Comparison of ENCODE assay signal across 19 cellular contexts in the genomic region with DNA sequence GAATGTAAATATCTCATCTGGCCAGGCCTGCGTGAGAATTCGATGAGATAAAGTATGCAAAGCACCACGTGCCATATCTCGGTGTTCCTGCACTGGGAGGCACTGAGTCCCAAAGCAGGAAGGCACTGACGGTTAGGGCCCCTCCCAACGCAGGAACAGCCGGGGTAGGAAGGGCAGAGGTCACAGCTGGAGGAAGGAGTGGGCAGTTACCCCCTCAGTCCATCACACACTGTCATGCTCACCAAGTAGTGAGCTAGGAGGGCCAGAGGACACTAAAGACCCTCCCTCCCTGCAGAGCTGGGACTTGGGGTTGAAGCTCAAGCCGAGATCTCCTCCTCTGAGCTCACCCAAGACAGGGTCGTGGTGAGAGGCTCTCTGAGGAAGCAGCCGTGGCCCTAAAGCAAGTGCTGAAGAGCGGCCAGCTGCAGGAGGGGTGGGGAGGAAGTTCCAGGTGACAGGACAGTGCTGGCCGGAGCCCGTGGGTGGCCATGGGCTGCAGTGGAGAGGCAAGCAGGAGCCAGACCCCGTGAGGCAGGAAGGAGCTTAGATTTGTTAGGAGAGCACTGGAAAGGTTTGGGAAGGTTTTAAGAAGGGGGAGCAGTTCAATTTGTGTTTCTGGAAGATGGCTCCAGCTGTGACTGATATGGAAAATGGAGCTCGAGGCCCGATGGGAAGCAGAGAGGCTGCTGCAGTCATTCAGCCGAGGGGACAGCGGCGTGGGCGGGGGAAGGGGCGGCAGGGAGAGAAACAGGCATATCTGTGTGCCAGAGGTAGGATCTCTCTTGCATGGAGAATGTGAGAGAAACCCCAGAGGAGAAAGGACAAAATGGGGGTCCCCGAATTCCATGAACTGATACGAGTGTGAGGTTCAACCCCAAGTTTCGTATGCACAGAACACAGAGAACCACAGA. TPM values are rescaled to one million over a fixed set of nuclear protein-coding genes. Genes with fewer than 3 reads are reported as not detected.
DNase-seq lines count a peak whose midpoint lies in the region; ATAC-seq, FAIRE-seq and TF ChIP-seq lines count a peak whose summit lies in the region.
"Had no signal": no experiment of that assay in that cellular context is flagged by ENCODE, and none has a peak within 500 bp of the region (broad histone marks: within the 10 kb centered on the region; RNA-seq: fewer than 3 reads in every experiment).

No MANE protein-coding gene starts in this region.

- no peak overlapping the region for H3K27ac Mint-ChIP-seq in chondrocyte (ENCODE audit: unreplicated experiment)
- H3K27ac Mint-ChIP-seq in activated T-helper 2 cell treated with anti-CD3 and anti-CD28 coated beads, Interferon-gamma antibody, Interleukin-2, Interleukin-4, amounts not matched to agents 10 μg/mL and 5 μg/mL and 100 μg/mL, durations not matched to agents 14 hours and 24 hours and 36 hours = no peak overlapping the region
- H3K27ac Mint-ChIP-seq: activated CD4-positive, alpha-beta T cell treated with anti-CD3 and anti-CD28 coated beads, Interleukin-2, amount 10 ng/mL, durations not matched to agents 24 days and 14 days; activated naive CD8-positive, alpha-beta T cell treated with anti-CD3 and anti-CD28 coated beads, Interleukin-2, amount 10 ng/mL, durations not matched to agents 7 days and 5 days; T-helper 2 cell treated with Interferon-gamma antibody and Interleukin-4, amounts not matched to agents 5 μg/mL and 100 μg/mL, for 36 hours had no signal

- ATAC-seq in GM21786 (IDR thresholded peaks at IDR 0.05; ENCODE audit: unreplicated experiment) = no peak

- no peaks in the 10 kb centered on the region for H3K27me3 ChIP-seq in sigmoid colon

- peaks cover 6% of the 10 kb centered on the region for H3K9me3 Mint-ChIP-seq in chondrocyte (ENCODE audit: low read depth)
- H3K9me3 Mint-ChIP-seq in activated T-helper 2 cell treated with anti-CD3 and anti-CD28 coated beads, Interferon-gamma antibody, Interleukin-2, Interleukin-4, amounts not matched to agents 10 μg/mL and 5 μg/mL and 100 μg/mL, durations not matched to agents 14 hours and 24 hours and 36 hours = peaks cover 26% of the 10 kb centered on the region

- 65 to 76% methylated on average over 24 of the region's 24 CpGs for WGBS in sigmoid colon, 2 donors

- no peak overlapping the region for H3K4me3 Mint-ChIP-seq in chondrocyte (ENCODE audit: unreplicated experiment)
- no peak overlapping the region for H3K4me3 Mint-ChIP-seq in activated T-helper 2 cell treated with anti-CD3 and anti-CD28 coated beads, Interferon-gamma antibody, Interleukin-2, Interleukin-4, amounts not matched to agents 10 μg/mL and 5 μg/mL and 100 μg/mL, durations not matched to agents 14 hours and 24 hours and 36 hours (ENCODE audit: low read depth)
- H3K4me3 Mint-ChIP-seq: activated CD4-positive, alpha-beta T cell treated with anti-CD3 and anti-CD28 coated beads, Interleukin-2, amount 10 ng/mL, durations not matched to agents 24 days and 14 days; activated naive CD8-positive, alpha-beta T cell treated with anti-CD3 and anti-CD28 coated beads, Interleukin-2, amount 10 ng/mL, durations not matched to agents 7 days and 5 days; nephron; T-helper 2 cell treated with Interferon-gamma antibody and Interleukin-4, amounts not matched to agents 5 μg/mL and 100 μg/mL, for 36 hours had no signal

- H3K9me3 ChIP-seq in kidney (ENCODE audit: control insufficient read depth in 1 of 2, low read length in 2 of 2) (no peaks in the 10 kb centered on the region), sigmoid colon (no peaks in the 10 kb centered on the region)
- H3K9me3 ChIP-seq: HAP-1 had no signal

- H3K4me3 ChIP-seq in kidney (ENCODE audit: low read length in 2 of 2) (no peak overlapping the region), sigmoid colon (no peak overlapping the region)
- H3K4me3 ChIP-seq: HAP-1 had no signal

- no peaks in the 10 kb centered on the region for H3K27me3 Mint-ChIP-seq in chondrocyte (ENCODE audit: low read depth)
- H3K27me3 Mint-ChIP-seq in activated T-helper 2 cell treated with anti-CD3 and anti-CD28 coated beads, Interferon-gamma antibody, Interleukin-2, Interleukin-4, amounts not matched to agents 10 μg/mL and 5 μg/mL and 100 μg/mL, durations not matched to agents 14 hours and 24 hours and 36 hours (ENCODE audit: low read depth) = no peaks in the 10 kb centered on the region
- H3K27me3 Mint-ChIP-seq: activated CD4-positive, alpha-beta T cell treated with anti-CD3 and anti-CD28 coated beads, Interleukin-2, amount 10 ng/mL, durations not matched to agents 24 days and 14 days; activated naive CD8-positive, alpha-beta T cell treated with anti-CD3 and anti-CD28 coated beads, Interleukin-2, amount 10 ng/mL, durations not matched to agents 7 days and 5 days had no signal

- peaks cover 0 to 5% of the 10 kb centered on the region in 2 donors for H3K4me1 ChIP-seq in kidney (ENCODE audit: control insufficient read depth in 1 of 2, insufficient read depth in 1 of 2, low read depth in 1 of 2, low read length in 2 of 2)
- no peaks in the 10 kb centered on the region for H3K4me1 ChIP-seq in sigmoid colon
- H3K4me1 ChIP-seq: HAP-1 had no signal

- no peak for TF ChIP-seq CTCF in chondrocyte (IDR thresholded peaks at IDR 0.05)
- TF ChIP-seq CTCF in kidney (IDR thresholded peaks at IDR 0.05; ENCODE audit: borderline replicate concordance, extremely low read depth, insufficient read depth) = no peak
- TF ChIP-seq CTCF in sigmoid colon (IDR thresholded peaks at IDR 0.05) = no peak

- no peak for TF ChIP-seq EP300 in sigmoid colon (IDR thresholded peaks at IDR 0.05)

- H3K36me3 ChIP-seq in kidney (ENCODE audit: control insufficient read depth in 1 of 2, insufficient read depth in 2 of 2, low read length in 2 of 2) (peaks cover 2 to 8% of the 10 kb centered on the region in 2 donors), sigmoid colon (no peaks in the 10 kb centered on the region)
- H3K36me3 ChIP-seq: HAP-1 had no signal

- no peak overlapping the region for H3K27ac ChIP-seq in kidney (ENCODE audit: low read depth in 2 of 2, low read length in 2 of 2)
- peak overlapping the region in 1 of 4 donors; percentile 9 for H3K27ac ChIP-seq in sigmoid colon

- no peak for FAIRE-seq in kidney (lab: Jason Lieb, UNC)
- FAIRE-seq: D721Med, GM12892 had no signal

- intact Hi-C loops in kidney (cut with DNase I) = no loop called here
- intact Hi-C loops in sigmoid colon (cut with DNase I) = no loop called here
- intact Hi-C loops in activated T-helper 2 cell treated with anti-CD3 and anti-CD28 coated beads, Interferon-gamma antibody, Interleukin-2, Interleukin-4, amounts not matched to agents 10 μg/mL and 5 μg/mL and 100 μg/mL, durations not matched to agents 14 hours and 24 hours and 36 hours (cut with micrococcal nuclease) = no loop called here

- peaks cover 6% of the 10 kb centered on the region for H3K36me3 Mint-ChIP-seq in chondrocyte (ENCODE audit: low read depth)
- peaks cover 32% of the 10 kb centered on the region for H3K36me3 Mint-ChIP-seq in activated T-helper 2 cell treated with anti-CD3 and anti-CD28 coated beads, Interferon-gamma antibody, Interleukin-2, Interleukin-4, amounts not matched to agents 10 μg/mL and 5 μg/mL and 100 μg/mL, durations not matched to agents 14 hours and 24 hours and 36 hours (ENCODE audit: low read depth)

- TF ChIP-seq POLR2A in sigmoid colon (IDR thresholded peaks at IDR 0.05) = no peak

- no peak overlapping the region for H3K9ac ChIP-seq in kidney (ENCODE audit: low read length in 2 of 2)

- DNase-seq in OCI-M1 (lab: John Stamatoyannopoulos, UW) (peak; percentile 16), chondrocyte (ENCODE audit: low spot score) (peak; percentile 41), kidney (peak; percentile 64), sigmoid colon (peak; percentile 63)
- no peak for DNase-seq in activated T-helper 2 cell treated with anti-CD3 and anti-CD28 coated beads, Interferon-gamma antibody, Interleukin-2, Interleukin-4, amounts not matched to agents 10 μg/mL and 5 μg/mL and 100 μg/mL, durations not matched to agents 14 hours and 24 hours and 36 hours (ENCODE audit: low spot score)
- no peak for DNase-seq in stimulated activated naive CD4-positive, alpha-beta T cell (lab: John Stamatoyannopoulos, UW)
- DNase-seq: activated CD4-positive, alpha-beta T cell treated with anti-CD3 and anti-CD28 coated beads, Interleukin-2, amount 10 ng/mL, durations not matched to agents 24 days and 14 days; activated naive CD8-positive, alpha-beta T cell treated with anti-CD3 and anti-CD28 coated beads, Interleukin-2, amount 10 ng/mL, durations not matched to agents 7 days and 5 days; GF-D8; MM.1S; NCI-H187; NCI-H446 treated with DMSO at 0.1 percent for 48 hours; stimulated activated CD4-positive, alpha-beta T cell treated with anti-CD3 and anti-CD28 coated beads, Interleukin-1b, Interleukin-23, amount 100 ng/mL, for 48 hours had no signal

- peaks cover 26% of the 10 kb centered on the region for H3K4me1 Mint-ChIP-seq in chondrocyte (ENCODE audit: low read depth)
- H3K4me1 Mint-ChIP-seq in activated T-helper 2 cell treated with anti-CD3 and anti-CD28 coated beads, Interferon-gamma antibody, Interleukin-2, Interleukin-4, amounts not matched to agents 10 μg/mL and 5 μg/mL and 100 μg/mL, durations not matched to agents 14 hours and 24 hours and 36 hours (ENCODE audit: low read depth) = no peaks in the 10 kb centered on the region
- H3K4me1 Mint-ChIP-seq: activated CD4-positive, alpha-beta T cell treated with anti-CD3 and anti-CD28 coated beads, Interleukin-2, amount 10 ng/mL, durations not matched to agents 24 days and 14 days had no signal

RNA-seq across cellular contexts. Expression of a gene that starts 27.0 kb away (rescaled TPM):
- total RNA-seq in chondrocyte (15.3 to 23.2 TPM (median 16.6 TPM) in 3 replicates), kidney (29.7 TPM), sigmoid colon (10 to 100 TPM; 13.2 to 25.4 (median 16.0) TPM)
- polyA plus RNA-seq in kidney (ENCODE audit: insufficient read depth, low read depth, low replicate concordance) (11.6 TPM), sigmoid colon (10 to 100 TPM in 1 of 3 donors, 1 to 10 TPM in 2; 7.8 to 23.4 (median 9.7) TPM)
- total RNA-seq in activated T-helper 2 cell treated with anti-CD3 and anti-CD28 coated beads, Interferon-gamma antibody, Interleukin-2, Interleukin-4, amounts not matched to agents 10 μg/mL and 5 μg/mL and 100 μg/mL, durations not matched to agents 14 hours and 24 hours and 36 hours = 41.5 and 41.7 TPM in 2 replicates

RNA-seq across cellular contexts. Expression of a gene that starts 27.6 kb away (rescaled TPM):
- total RNA-seq in chondrocyte (7.7 to 8.6 TPM (median 7.9 TPM) in 3 replicates), kidney (15.9 TPM), sigmoid colon (10 to 100 TPM in 3 of 4 donors, 1 to 10 TPM in 1; 9.7 to 26.6 (median 10.9) TPM)
- polyA plus RNA-seq in kidney (ENCODE audit: insufficient read depth, low read depth, low replicate concordance) (21.4 TPM), sigmoid colon (10 to 100 TPM in 2 of 3 donors, 1 to 10 TPM in 1; 9.5 to 20.4 (median 12.6) TPM)
- 31.5 and 38.9 TPM in 2 replicates for total RNA-seq in activated T-helper 2 cell treated with anti-CD3 and anti-CD28 coated beads, Interferon-gamma antibody, Interleukin-2, Interleukin-4, amounts not matched to agents 10 μg/mL and 5 μg/mL and 100 μg/mL, durations not matched to agents 14 hours and 24 hours and 36 hours

Comparison
In these comparisons a context has a peak if more than half of its experiments do, and no peak if none do; other contexts are left out.
1. DNase-seq: peak in OCI-M1 (single experiment), chondrocyte (single experiment), kidney (single experiment) and sigmoid colon (single experiment); none in activated T-helper 2 cell treated with anti-CD3 and anti-CD28 coated beads, Interferon-gamma antibody, Interleukin-2, Interleukin-4, amounts not matched to agents 10 μg/mL and 5 μg/mL and 100 μg/mL, durations not matched to agents 14 hours and 24 hours and 36 hours (single experiment) and stimulated activated naive CD4-positive, alpha-beta T cell (0 of 6).